8 cellular contexts compared by ENCODE assay signal in genomic region chr6:30763618-30764489, GRCh38. TPM values are rescaled to one million over a fixed set of nuclear protein-coding genes. Genes with fewer than 3 reads are reported as not detected.
A peak's percentile ranks its signal among the peaks of the same experiment; 100 is the strongest.
DNase-seq lines count a peak whose midpoint lies in the region; TF ChIP-seq lines count a peak whose summit lies in the region.

No MANE protein-coding gene starts in this region.

- H3K9ac ChIP-seq in endodermal cell (ENCODE audit: extremely low read depth, low read length, poor library complexity, severe bottlenecking): peak overlapping the region; percentile 70

- H3K9me3 ChIP-seq in endodermal cell (ENCODE audit: control insufficient read depth, low read length): no peaks in the 10 kb centered on the region

- H3K4me3 ChIP-seq in endodermal cell (ENCODE audit: low read length): peak overlapping the region; percentile 62

- peaks cover 3% of the 10 kb centered on the region for H3K9me3 Mint-ChIP-seq in activated CD4-positive, alpha-beta T cell treated with anti-CD3 and anti-CD28 coated beads, Interleukin-2, amount 10 ng/mL, durations not matched to agents 24 days and 14 days
- H3K9me3 Mint-ChIP-seq in endodermal cell: peaks cover 2% of the 10 kb centered on the region
- H3K9me3 Mint-ChIP-seq in osteocyte (ENCODE audit: unreplicated experiment): no peaks in the 10 kb centered on the region

- 9 to 10% methylated on average over 6 to 8 of the region's 8 CpGs for WGBS in endodermal cell (ENCODE audit: insufficient coverage in 1 of 2, insufficient read length in 1 of 2), 2 experiments

- H3K36me3 ChIP-seq in endodermal cell (ENCODE audit: control insufficient read depth, insufficient read depth, low read length): no peaks in the 10 kb centered on the region

- H3K27ac Mint-ChIP-seq in activated CD4-positive, alpha-beta T cell treated with anti-CD3 and anti-CD28 coated beads, Interleukin-2, amount 10 ng/mL, durations not matched to agents 24 days and 14 days: peak overlapping the region; percentile 85
- H3K27ac Mint-ChIP-seq in endodermal cell (peak overlapping the region; percentile 93), osteocyte (ENCODE audit: unreplicated experiment) (peak overlapping the region; percentile 87)

- peak overlapping the region; percentile 91 for H3K27ac ChIP-seq in endodermal cell (ENCODE audit: low read depth, low read length)

- intact Hi-C loops in activated CD4-positive, alpha-beta T cell treated with anti-CD3 and anti-CD28 coated beads, Interleukin-2, amount 10 ng/mL, durations not matched to agents 24 days and 14 days (cut with micrococcal nuclease): no loop called here

- peak overlapping the region; percentile 55 for H3K4me3 Mint-ChIP-seq in activated CD4-positive, alpha-beta T cell treated with anti-CD3 and anti-CD28 coated beads, Interleukin-2, amount 10 ng/mL, durations not matched to agents 24 days and 14 days
- H3K4me3 Mint-ChIP-seq in endodermal cell (peak overlapping the region; percentile 30), osteocyte (ENCODE audit: unreplicated experiment) (peak overlapping the region; percentile 23)

- peaks cover 6% of the 10 kb centered on the region for H3K36me3 Mint-ChIP-seq in activated CD4-positive, alpha-beta T cell treated with anti-CD3 and anti-CD28 coated beads, Interleukin-2, amount 10 ng/mL, durations not matched to agents 24 days and 14 days (ENCODE audit: low read depth)
- H3K36me3 Mint-ChIP-seq in endodermal cell (ENCODE audit: low read depth) (no peaks in the 10 kb centered on the region), osteocyte (ENCODE audit: unreplicated experiment) (no peaks in the 10 kb centered on the region)

- DNase-seq in activated CD4-positive, alpha-beta T cell treated with anti-CD3 and anti-CD28 coated beads, Interleukin-2, amount 10 ng/mL, durations not matched to agents 24 days and 14 days: no peak
- DNase-seq in activated CD4-positive, alpha-beta T cell treated with anti-CD3 and anti-CD28 coated beads, Interleukin-2, amount 50 U/mL, for 1 hour: no peak
- peak; percentile 70 for DNase-seq in NCI-H460 (ENCODE audit: extremely low read depth, low read depth)
- DNase-seq in endodermal cell: peak; percentile 90
- no peak for DNase-seq in osteocyte (ENCODE audit: extremely low spot score, unreplicated experiment)
- no peak for DNase-seq in GOT3 (lab: John Stamatoyannopoulos, UW)
- no peak for DNase-seq in nucleus accumbens (lab: John Stamatoyannopoulos, UW)
- no peak for DNase-seq in stimulated activated CD4-positive, alpha-beta T cell treated with anti-CD3 and anti-CD28 coated beads, Interleukin-1b, Interleukin-23, amount 100 ng/mL, for 48 hours

- H3K4me1 Mint-ChIP-seq in activated CD4-positive, alpha-beta T cell treated with anti-CD3 and anti-CD28 coated beads, Interleukin-2, amount 10 ng/mL, durations not matched to agents 24 days and 14 days: peaks cover 50% of the 10 kb centered on the region
- H3K4me1 Mint-ChIP-seq in endodermal cell (peaks cover 48% of the 10 kb centered on the region), osteocyte (ENCODE audit: unreplicated experiment) (peaks cover 78% of the 10 kb centered on the region)

- peaks cover 7% of the 10 kb centered on the region for H3K4me1 ChIP-seq in endodermal cell (ENCODE audit: control insufficient read depth, insufficient read depth, low read length)

- peak; percentile 19 for TF ChIP-seq CTCF in endodermal cell (conservative IDR thresholded peaks at IDR 0.05)
- TF ChIP-seq CTCF in osteocyte (IDR thresholded peaks at IDR 0.05): peak; percentile 12

- H3K27me3 ChIP-seq in endodermal cell (ENCODE audit: control insufficient read depth, insufficient read depth, low read length, poor library complexity, severe bottlenecking): no peaks in the 10 kb centered on the region

- no peaks in the 10 kb centered on the region for H3K27me3 Mint-ChIP-seq in activated CD4-positive, alpha-beta T cell treated with anti-CD3 and anti-CD28 coated beads, Interleukin-2, amount 10 ng/mL, durations not matched to agents 24 days and 14 days
- no peaks in the 10 kb centered on the region for H3K27me3 Mint-ChIP-seq in endodermal cell (ENCODE audit: insufficient read depth)
- H3K27me3 Mint-ChIP-seq in osteocyte (ENCODE audit: unreplicated experiment): no peaks in the 10 kb centered on the region

RNA-seq across cellular contexts. Expression of gene IER3, which starts 19.5 kb away (rescaled TPM):
- 512 and 516 TPM in 2 replicates for total RNA-seq in activated CD4-positive, alpha-beta T cell treated with anti-CD3 and anti-CD28 coated beads, Interleukin-2, amount 10 ng/mL, durations not matched to agents 24 days and 14 days
- 90.1 and 118 TPM in 2 replicates for total RNA-seq in NCI-H460 (2014; rRNA removed; shearing (Covaris generic))
- polyA plus RNA-seq in NCI-H460 (2014; cell fraction: nucleus; rRNA removed): 54.8 and 57.3 TPM in 2 replicates
- total RNA-seq in endodermal cell (100 to 1,000 TPM; 102 to 136 TPM), osteocyte (395 and 418 TPM in 2 replicates)
- polyA plus RNA-seq in endodermal cell (2013, experiment 1 of 2): 51.3 TPM
- 74.4 TPM for polyA plus RNA-seq in endodermal cell (2013, experiment 2 of 2)

RNA-seq across cellular contexts. Expression of gene FLOT1, which starts 21.4 kb away (rescaled TPM):
- total RNA-seq in activated CD4-positive, alpha-beta T cell treated with anti-CD3 and anti-CD28 coated beads, Interleukin-2, amount 10 ng/mL, durations not matched to agents 24 days and 14 days: 239 and 260 TPM in 2 replicates
- total RNA-seq in NCI-H460 (2014; rRNA removed; shearing (Covaris generic)): 137 and 149 TPM in 2 replicates
- 108 and 142 TPM in 2 replicates for polyA plus RNA-seq in NCI-H460 (2014; cell fraction: nucleus; rRNA removed)
- total RNA-seq in endodermal cell: 100 to 1,000 TPM; 121 to 141 TPM
- 119 TPM for polyA plus RNA-seq in endodermal cell (2013, experiment 1 of 2)
- 111 TPM for polyA plus RNA-seq in endodermal cell (2013, experiment 2 of 2)
- 86.8 and 88.1 TPM in 2 replicates for total RNA-seq in osteocyte

RNA-seq across cellular contexts. Expression of gene TUBB, which starts 43.7 kb away (rescaled TPM):
- 1,084 and 1,089 TPM in 2 replicates for total RNA-seq in activated CD4-positive, alpha-beta T cell treated with anti-CD3 and anti-CD28 coated beads, Interleukin-2, amount 10 ng/mL, durations not matched to agents 24 days and 14 days
- total RNA-seq in NCI-H460 (2014; rRNA removed; shearing (Covaris generic)): 287 and 303 TPM in 2 replicates
- 377 and 404 TPM in 2 replicates for polyA plus RNA-seq in NCI-H460 (2014; cell fraction: nucleus; rRNA removed)
- total RNA-seq in endodermal cell: 1,000 to 10,000 TPM; 1,504 to 1,815 TPM
- 2,363 TPM for polyA plus RNA-seq in endodermal cell (2013, experiment 1 of 2)
- 2,162 TPM for polyA plus RNA-seq in endodermal cell (2013, experiment 2 of 2)
- total RNA-seq in osteocyte: 725 and 729 TPM in 2 replicates

RNA-seq across cellular contexts. Expression of gene MDC1, which starts 46.8 kb away (rescaled TPM):
- total RNA-seq in activated CD4-positive, alpha-beta T cell treated with anti-CD3 and anti-CD28 coated beads, Interleukin-2, amount 10 ng/mL, durations not matched to agents 24 days and 14 days: 93.9 and 97.2 TPM in 2 replicates
- total RNA-seq in NCI-H460 (2014; rRNA removed; shearing (Covaris generic)): 8.4 and 11.3 TPM in 2 replicates
- 13.1 and 18.7 TPM in 2 replicates for polyA plus RNA-seq in NCI-H460 (2014; cell fraction: nucleus; rRNA removed)
- total RNA-seq in endodermal cell (10 to 100 TPM; 79.0 to 95.1 TPM), osteocyte (37.7 and 40.1 TPM in 2 replicates)
- polyA plus RNA-seq in endodermal cell (2013, experiment 1 of 2): 80.0 TPM
- 74.0 TPM for polyA plus RNA-seq in endodermal cell (2013, experiment 2 of 2)

Comparison
In these comparisons a context has a peak if more than half of its experiments do, and no peak if none do; other contexts are left out.
1. DNase-seq: peak in NCI-H460 (single experiment) and endodermal cell (single experiment); none in activated CD4-positive, alpha-beta T cell treated with anti-CD3 and anti-CD28 coated beads, Interleukin-2, amount 10 ng/mL, durations not matched to agents 24 days and 14 days (single experiment), activated CD4-positive, alpha-beta T cell treated with anti-CD3 and anti-CD28 coated beads, Interleukin-2, amount 50 U/mL, for 1 hour (single experiment), osteocyte (single experiment), GOT3 (single experiment), nucleus accumbens (0 of 56) and stimulated activated CD4-positive, alpha-beta T cell treated with anti-CD3 and anti-CD28 coated beads, Interleukin-1b, Interleukin-23, amount 100 ng/mL, for 48 hours (single experiment).
2. Peak in every context shown above with its lines, with median percentiles within 50 percentile points of each other: H3K27ac Mint-ChIP-seq and H3K4me3 Mint-ChIP-seq.